9 cellular contexts compared by ENCODE assay signal in genomic region chr17:66915204-66915611, GRCh38. TPM values are rescaled to one million over a fixed set of nuclear protein-coding genes. Genes with fewer than 3 reads are reported as not detected.
A peak's percentile ranks its signal among the peaks of the same experiment; 100 is the strongest.
DNase-seq lines count a peak whose midpoint lies in the region; ATAC-seq and TF ChIP-seq lines count a peak whose summit lies in the region.
"Had no signal": no experiment of that assay in that cellular context is flagged by ENCODE, and none has a peak within 500 bp of the region (broad histone marks: within the 10 kb centered on the region; RNA-seq: fewer than 3 reads in every experiment).

No MANE protein-coding gene starts in this region.

- H3K4me3 Mint-ChIP-seq in activated CD4-positive, alpha-beta memory T cell treated with anti-CD3 and anti-CD28 coated beads for 36 hours, result no peak overlapping the region
- no peak overlapping the region for H3K4me3 Mint-ChIP-seq in activated CD4-positive, alpha-beta memory T cell treated with anti-CD3 and anti-CD28 coated beads, Interleukin-2, amount 10 ng/mL, durations not matched to agents 7 days and 5 days
- no peak overlapping the region for H3K4me3 Mint-ChIP-seq in T-helper 17 cell
- H3K4me3 Mint-ChIP-seq: activated naive CD4-positive, alpha-beta T cell treated with anti-CD3 and anti-CD28 coated beads, Interleukin-2, amount 50 U/mL, for 24 hours had no signal

- BruUV-seq in PC-3 (replicated peaks; lab: Mats Ljungman, UMichigan), result no TSS peak

- H3K36me3 Mint-ChIP-seq in activated CD4-positive, alpha-beta memory T cell treated with anti-CD3 and anti-CD28 coated beads for 36 hours, result no peaks in the 10 kb centered on the region
- no peaks in the 10 kb centered on the region for H3K36me3 Mint-ChIP-seq in activated CD4-positive, alpha-beta memory T cell treated with anti-CD3 and anti-CD28 coated beads, Interleukin-2, amount 10 ng/mL, durations not matched to agents 7 days and 5 days (ENCODE audit: low read depth)
- H3K36me3 Mint-ChIP-seq in T-helper 17 cell (ENCODE audit: low read depth), result peaks cover 7% of the 10 kb centered on the region
- H3K36me3 Mint-ChIP-seq: activated naive CD4-positive, alpha-beta T cell treated with anti-CD3 and anti-CD28 coated beads, Interleukin-2, amount 50 U/mL, for 24 hours had no signal

- peak; percentile 12 for DNase-seq in activated CD4-positive, alpha-beta memory T cell treated with anti-CD3 and anti-CD28 coated beads for 36 hours
- no peak for DNase-seq in activated CD4-positive, alpha-beta memory T cell treated with anti-CD3 and anti-CD28 coated beads, Interleukin-2, amount 10 ng/mL, durations not matched to agents 7 days and 5 days
- DNase-seq in PC-3, result peak; percentile 86
- DNase-seq in foreskin melanocyte, result peak; percentile 19
- DNase-seq in ureter (ENCODE audit: low spot score), result peak; percentile 79
- DNase-seq in T-helper 17 cell, result no peak

- no peaks in the 10 kb centered on the region for H3K79me2 ChIP-seq in PC-3 (ENCODE audit: low read length)

- H3K4me1 ChIP-seq in PC-3 (ENCODE audit: insufficient read depth, low read length), result peaks cover 4% of the 10 kb centered on the region; the same call in 1 of the 2 replicates

- no peaks in the 10 kb centered on the region for H3F3A ChIP-seq in PC-3 (ENCODE audit: low read length, unreplicated experiment)

- peaks cover 19% of the 10 kb centered on the region for H3K27me3 Mint-ChIP-seq in activated CD4-positive, alpha-beta memory T cell treated with anti-CD3 and anti-CD28 coated beads for 36 hours
- H3K27me3 Mint-ChIP-seq in activated CD4-positive, alpha-beta memory T cell treated with anti-CD3 and anti-CD28 coated beads, Interleukin-2, amount 10 ng/mL, durations not matched to agents 7 days and 5 days, result peaks cover 14% of the 10 kb centered on the region
- peaks cover 56% of the 10 kb centered on the region for H3K27me3 Mint-ChIP-seq in T-helper 17 cell

- no peaks in the 10 kb centered on the region for H3K36me3 ChIP-seq in PC-3 (ENCODE audit: low read depth, low read length)

- peak overlapping the region; percentile 32; the same call in 1 of the 2 replicates for H2AFZ ChIP-seq in PC-3 (ENCODE audit: low read length)

- no peak overlapping the region for H3K4me3 ChIP-seq in PC-3 (ENCODE audit: low read length)

- intact Hi-C loops in activated CD4-positive, alpha-beta memory T cell treated with anti-CD3 and anti-CD28 coated beads for 36 hours (cut with micrococcal nuclease), result no loop called here
- intact Hi-C loops in PC-3 (cut with micrococcal nuclease), result loop anchor here (1.0 kb wide), 2 partner anchors 60 to 243 kb away; no protein-coding TSS in a partner anchor

- no peak overlapping the region for H3K4me2 ChIP-seq in PC-3 (ENCODE audit: low read length)

- no peak overlapping the region for H3K27ac Mint-ChIP-seq in activated CD4-positive, alpha-beta memory T cell treated with anti-CD3 and anti-CD28 coated beads for 36 hours
- H3K27ac Mint-ChIP-seq in activated CD4-positive, alpha-beta memory T cell treated with anti-CD3 and anti-CD28 coated beads, Interleukin-2, amount 10 ng/mL, durations not matched to agents 7 days and 5 days, result no peak overlapping the region
- H3K27ac Mint-ChIP-seq in T-helper 17 cell, result no peak overlapping the region
- H3K27ac Mint-ChIP-seq: activated naive CD4-positive, alpha-beta T cell treated with anti-CD3 and anti-CD28 coated beads, Interleukin-2, amount 50 U/mL, for 24 hours had no signal

- POLR2A ChIA-PET in activated CD4-positive, alpha-beta memory T cell treated with anti-CD3 and anti-CD28 coated beads for 36 hours (lab: Charles Lee), result no interaction called here
- POLR2A ChIA-PET in activated CD4-positive, alpha-beta memory T cell treated with anti-CD3 and anti-CD28 coated beads, Interleukin-2, amount 10 ng/mL, durations not matched to agents 7 days and 5 days (lab: Charles Lee), result no interaction called here
- POLR2A ChIA-PET in PC-3 (lab: Charles Lee; ENCODE audit: unreplicated experiment), result no interaction called here

- CTCF ChIA-PET in activated CD4-positive, alpha-beta memory T cell treated with anti-CD3 and anti-CD28 coated beads for 36 hours (lab: Charles Lee), result interaction anchor here (0.8 kb wide), 1 partner anchor 167 kb away, joined by 3 read pairs; no protein-coding TSS in a partner anchor
- CTCF ChIA-PET in activated CD4-positive, alpha-beta memory T cell treated with anti-CD3 and anti-CD28 coated beads, Interleukin-2, amount 10 ng/mL, durations not matched to agents 7 days and 5 days (lab: Charles Lee), result interaction anchor here (1.4 kb wide), 1 partner anchor 9 kb away, joined by 3 read pairs; no protein-coding TSS in a partner anchor
- CTCF ChIA-PET in PC-3 (lab: Charles Lee), result interaction anchor here (0.6 to 1.2 kb wide), 5 partner anchors 37 to 194 kb away, joined by 3 to 25 read pairs (median 5); no protein-coding TSS in a partner anchor

- ATAC-seq in PC-3 (peak; percentile 99), T-helper 17 cell (no peak), HG02763 (IDR thresholded peaks at IDR 0.05; ENCODE audit: unreplicated experiment) (no peak), GM18520 (IDR thresholded peaks at IDR 0.05; ENCODE audit: unreplicated experiment) (no peak)

- TF ChIP-seq CTCF in PC-3 (conservative IDR thresholded peaks at IDR 0.05; ENCODE audit: low read depth, low read length), result peak; percentile 88

- no peaks in the 10 kb centered on the region for H3K27me3 ChIP-seq in PC-3 (ENCODE audit: low read length)

- H3K9me3 Mint-ChIP-seq in activated CD4-positive, alpha-beta memory T cell treated with anti-CD3 and anti-CD28 coated beads for 36 hours, result peaks cover 2% of the 10 kb centered on the region
- H3K9me3 Mint-ChIP-seq in activated CD4-positive, alpha-beta memory T cell treated with anti-CD3 and anti-CD28 coated beads, Interleukin-2, amount 10 ng/mL, durations not matched to agents 7 days and 5 days, result no peaks in the 10 kb centered on the region
- H3K9me3 Mint-ChIP-seq: activated naive CD4-positive, alpha-beta T cell treated with anti-CD3 and anti-CD28 coated beads, Interleukin-2, amount 50 U/mL, for 24 hours had no signal

- no peaks in the 10 kb centered on the region for H3K9me2 ChIP-seq in PC-3 (replicated peaks; ENCODE audit: low read length)

- H3K9me3 ChIP-seq in PC-3 (ENCODE audit: low read length) (no peaks in the 10 kb centered on the region), T-helper 17 cell (ENCODE audit: control insufficient read depth, low read length, poor library complexity, severe bottlenecking) (no peaks in the 10 kb centered on the region)

- no peaks in the 10 kb centered on the region for H4K20me1 ChIP-seq in PC-3 (ENCODE audit: low read length)

- H3K27ac ChIP-seq in PC-3 (ENCODE audit: low read length), result no peak overlapping the region

- no peaks in the 10 kb centered on the region for H3K4me1 Mint-ChIP-seq in activated CD4-positive, alpha-beta memory T cell treated with anti-CD3 and anti-CD28 coated beads for 36 hours (ENCODE audit: low read depth)
- no peaks in the 10 kb centered on the region for H3K4me1 Mint-ChIP-seq in activated CD4-positive, alpha-beta memory T cell treated with anti-CD3 and anti-CD28 coated beads, Interleukin-2, amount 10 ng/mL, durations not matched to agents 7 days and 5 days
- H3K4me1 Mint-ChIP-seq in T-helper 17 cell, result peaks cover 3% of the 10 kb centered on the region
- H3K4me1 Mint-ChIP-seq: activated naive CD4-positive, alpha-beta T cell treated with anti-CD3 and anti-CD28 coated beads, Interleukin-2, amount 50 U/mL, for 24 hours had no signal

- H3K9ac ChIP-seq in PC-3 (ENCODE audit: low read length), result no peak overlapping the region

RNA-seq across cellular contexts. Expression of gene CACNG4, which starts 49.3 kb away (rescaled TPM):
- total RNA-seq in activated CD4-positive, alpha-beta memory T cell treated with anti-CD3 and anti-CD28 coated beads for 36 hours, result not detected
- not detected for total RNA-seq in activated CD4-positive, alpha-beta memory T cell treated with anti-CD3 and anti-CD28 coated beads, Interleukin-2, amount 10 ng/mL, durations not matched to agents 7 days and 5 days
- total RNA-seq in PC-3 (2014; rRNA removed) (1.7 and 2.4 TPM in 2 replicates), ureter (0.57 TPM), T-helper 17 cell (not detected)

Comparison
In these comparisons a context has a peak if more than half of its experiments do, and no peak if none do; other contexts are left out.
1. DNase-seq: peak in activated CD4-positive, alpha-beta memory T cell treated with anti-CD3 and anti-CD28 coated beads for 36 hours (single experiment), PC-3 (single experiment), foreskin melanocyte (single experiment) and ureter (single experiment); none in activated CD4-positive, alpha-beta memory T cell treated with anti-CD3 and anti-CD28 coated beads, Interleukin-2, amount 10 ng/mL, durations not matched to agents 7 days and 5 days (single experiment) and T-helper 17 cell (0 of 3).